ENCODE assay signal across 8 cellular contexts in the genomic region with DNA sequence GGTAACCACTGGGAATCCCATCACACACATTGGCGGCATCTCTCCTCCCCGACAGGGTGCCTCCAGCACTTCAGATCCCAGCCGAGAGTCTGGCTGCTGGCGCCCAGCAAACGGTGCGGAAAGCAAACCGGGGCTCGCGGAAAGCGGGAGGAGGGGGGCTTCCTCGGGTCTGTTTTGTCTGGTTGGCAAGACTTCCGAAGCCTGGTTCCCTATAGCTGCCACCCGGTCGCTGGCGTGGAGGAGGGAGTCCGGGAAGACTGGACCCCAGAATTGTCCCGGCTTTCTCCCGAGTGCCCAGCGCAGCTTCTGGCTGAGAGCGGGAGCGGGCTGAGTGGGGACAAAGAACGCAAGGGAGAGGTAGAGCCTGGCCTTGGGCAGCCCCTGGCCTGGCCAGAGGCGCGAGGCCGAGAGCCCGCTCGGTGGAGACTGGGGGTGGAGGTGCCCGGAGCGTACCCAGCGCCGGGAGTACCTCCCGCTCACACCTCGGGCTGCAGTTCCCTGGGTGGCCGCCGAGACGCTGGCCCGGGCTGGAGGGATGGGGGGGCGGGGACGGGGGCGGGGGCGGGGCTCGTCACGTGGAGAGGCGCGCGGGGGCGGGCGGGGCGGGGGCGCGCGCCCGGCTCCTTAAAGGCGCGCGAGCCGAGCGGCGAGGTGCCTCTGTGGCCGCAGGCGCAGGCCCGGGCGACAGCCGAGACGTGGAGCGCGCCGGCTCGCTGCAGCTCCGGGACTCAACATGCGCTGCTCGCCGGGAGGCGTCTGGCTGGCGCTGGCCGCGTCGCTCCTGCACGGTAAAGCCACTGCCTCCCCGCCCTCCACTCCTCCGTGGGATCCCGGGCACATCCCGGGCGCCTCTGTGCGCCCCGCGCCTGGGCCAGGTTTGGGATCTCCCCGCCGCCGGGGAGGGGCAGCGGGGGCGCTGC. TPM values are rescaled to one million over a fixed set of nuclear protein-coding genes. Genes with fewer than 3 reads are reported as not detected.
DNase-seq lines count a peak whose midpoint lies in the region; ATAC-seq and TF ChIP-seq lines count a peak whose summit lies in the region.

TSS of gene CHRNA7 (plus strand) at position 654 of the 920 bp plus-strand sequence. CDS start at position 734, 80 bp downstream.

- H3K4me1 Mint-ChIP-seq in CD8-positive, alpha-beta T cell (ENCODE audit: low read depth): peaks cover 9% of the 10 kb centered on the region
- H3K4me1 Mint-ChIP-seq in T-helper 17 cell: peaks cover 13% of the 10 kb centered on the region

- ATAC-seq in CD8-positive, alpha-beta T cell: no peak
- ATAC-seq in T-helper 17 cell (peak; percentile 59), HG03280 (IDR thresholded peaks at IDR 0.05; ENCODE audit: unreplicated experiment) (no peak)

- TF ChIP-seq CTCF in CD8-positive, alpha-beta T cell (IDR thresholded peaks at IDR 0.05): no peak
- TF ChIP-seq CTCF in epithelial cell of proximal tubule (conservative IDR thresholded peaks at IDR 0.05; ENCODE audit: low read depth, low read length) (no peak), transverse colon (IDR thresholded peaks at IDR 0.05) (peak; percentile 22 to 51 (median 39))

- 2 to 10% methylated on average over 4 to 27 of the region's 92 CpGs for WGBS in transverse colon (ENCODE audit: low coverage in 1 of 2), 2 donors

- no peaks in the 10 kb centered on the region for H3K9me3 ChIP-seq in CD8-positive, alpha-beta T cell (ENCODE audit: low read length)
- H3K9me3 ChIP-seq in T-helper 17 cell (ENCODE audit: control insufficient read depth, low read length, poor library complexity, severe bottlenecking) (no peaks in the 10 kb centered on the region), transverse colon (no peaks in the 10 kb centered on the region)

- no peaks in the 10 kb centered on the region for H3K4me1 ChIP-seq in CD8-positive, alpha-beta T cell (ENCODE audit: insufficient read depth, low read length)
- peaks cover 0 to 18% (median 16%) of the 10 kb centered on the region in 4 donors for H3K4me1 ChIP-seq in transverse colon

- no peak within 1 kb of the TSS for H3K27ac Mint-ChIP-seq in CD8-positive, alpha-beta T cell
- H3K27ac Mint-ChIP-seq in T-helper 17 cell: no peak within 1 kb of the TSS

- POLR2A ChIA-PET in CD8-positive, alpha-beta T cell (lab: Charles Lee): no interaction called here

- H3K9me3 Mint-ChIP-seq in CD8-positive, alpha-beta T cell: no peaks in the 10 kb centered on the region

- H3K4me3 ChIP-seq in CD8-positive, alpha-beta T cell (ENCODE audit: low read depth, low read length): no peak within 1 kb of the TSS
- peak within 1 kb of the TSS; percentile 62 for H3K4me3 ChIP-seq in epithelial cell of proximal tubule (ENCODE audit: low read depth, low read length)
- H3K4me3 ChIP-seq in transverse colon: peak within 1 kb of the TSS; percentile 43 to 84 (median 54)

- peaks cover 47% of the 10 kb centered on the region for H3K27me3 Mint-ChIP-seq in CD8-positive, alpha-beta T cell (ENCODE audit: low read depth)
- H3K27me3 Mint-ChIP-seq in T-helper 17 cell: peaks cover 80% of the 10 kb centered on the region

- no peak for DNase-seq in CD8-positive, alpha-beta T cell
- peak; percentile 21 for DNase-seq in GM19238 (ENCODE audit: insufficient read length, low spot score)
- DNase-seq in KBM-7: peak; percentile 61
- DNase-seq in T-helper 17 cell: no peak
- no peak for DNase-seq in epithelial cell of proximal tubule (ENCODE audit: low read depth)
- DNase-seq in mucosa of gallbladder (ENCODE audit: low spot score): peak; percentile 52
- DNase-seq in transverse colon: peak; percentile 65

- H3K27me3 ChIP-seq in CD8-positive, alpha-beta T cell (ENCODE audit: insufficient read depth, low read length): peaks cover 15% of the 10 kb centered on the region
- peaks cover 62% of the 10 kb centered on the region for H3K27me3 ChIP-seq in transverse colon

- CTCF ChIA-PET in CD8-positive, alpha-beta T cell (lab: Charles Lee): no interaction called here

- peak within 1 kb of the TSS; percentile 30 for H3K4me3 Mint-ChIP-seq in CD8-positive, alpha-beta T cell
- H3K4me3 Mint-ChIP-seq in T-helper 17 cell: peak within 1 kb of the TSS; percentile 81

- in situ Hi-C loops in KBM-7 (cut with MboI; ENCODE audit: low pct_unique_long_range_greater_than_20kb, low sequenced_read_pairs): no loop called here
- in situ Hi-C loops in transverse colon (cut with MboI; ENCODE audit: low pct_ligation_motif_present in 1 of 4, low pct_unique_long_range_greater_than_20kb in 1 of 4, low sequenced_read_pairs in 3 of 4): no loop called here

- no peak within 1 kb of the TSS for H3K27ac ChIP-seq in CD8-positive, alpha-beta T cell (ENCODE audit: low read depth, low read length)
- H3K27ac ChIP-seq in transverse colon: peak within 1 kb of the TSS in 3 of 4 donors; percentile 34 to 69 (median 57)

- H3K36me3 Mint-ChIP-seq in CD8-positive, alpha-beta T cell: no peaks in the 10 kb centered on the region
- peaks cover 3% of the 10 kb centered on the region for H3K36me3 Mint-ChIP-seq in T-helper 17 cell (ENCODE audit: low read depth)

- TF ChIP-seq EP300 in transverse colon (IDR thresholded peaks at IDR 0.05; ENCODE audit: low read depth): no peak

- intact Hi-C loops in CD8-positive, alpha-beta T cell (cut with DNase I, micrococcal nuclease): no loop called here
- intact Hi-C loops in transverse colon (cut with DNase I; ENCODE audit: low total_unique reads): no loop called here

- peak; percentile 48 for TF ChIP-seq POLR2A in transverse colon (IDR thresholded peaks at IDR 0.05)

- H3K36me3 ChIP-seq in CD8-positive, alpha-beta T cell (ENCODE audit: insufficient read depth, low read length): no peaks in the 10 kb centered on the region
- no peaks in the 10 kb centered on the region for H3K36me3 ChIP-seq in transverse colon

RNA-seq across cellular contexts. Expression of gene CHRNA7, which starts in this region (rescaled TPM):
- not detected for total RNA-seq in CD8-positive, alpha-beta T cell
- total RNA-seq in T-helper 17 cell: under 1 TPM; 0.20 to 0.23 TPM
- 0.94 and 1.5 TPM in 2 replicates for total RNA-seq in epithelial cell of proximal tubule
- 4.2 TPM for total RNA-seq in mucosa of gallbladder
- total RNA-seq in transverse colon: 10 to 100 TPM in 1 of 4 donors, 1 to 10 TPM in 2, under 1 TPM in 1; 0.20 to 10.2 (median 4.2) TPM

Comparison
In these comparisons a context has a peak if more than half of its experiments do, and no peak if none do; other contexts are left out.
1. Peak in ATAC-seq in T-helper 17 cell; RNA of the gene not detected or under 1 TPM.
2. DNase-seq: peak in GM19238 (single experiment), KBM-7 (single experiment), mucosa of gallbladder (single experiment) and transverse colon (single experiment); none in CD8-positive, alpha-beta T cell (0 of 7), T-helper 17 cell (0 of 3) and epithelial cell of proximal tubule (single experiment).
3. CTCF ChIP-seq: peak in transverse colon (5 of 5); none in CD8-positive, alpha-beta T cell (single experiment) and epithelial cell of proximal tubule (single experiment).